Comparison of ENCODE assay signal across 17 cellular contexts in the genomic region with DNA sequence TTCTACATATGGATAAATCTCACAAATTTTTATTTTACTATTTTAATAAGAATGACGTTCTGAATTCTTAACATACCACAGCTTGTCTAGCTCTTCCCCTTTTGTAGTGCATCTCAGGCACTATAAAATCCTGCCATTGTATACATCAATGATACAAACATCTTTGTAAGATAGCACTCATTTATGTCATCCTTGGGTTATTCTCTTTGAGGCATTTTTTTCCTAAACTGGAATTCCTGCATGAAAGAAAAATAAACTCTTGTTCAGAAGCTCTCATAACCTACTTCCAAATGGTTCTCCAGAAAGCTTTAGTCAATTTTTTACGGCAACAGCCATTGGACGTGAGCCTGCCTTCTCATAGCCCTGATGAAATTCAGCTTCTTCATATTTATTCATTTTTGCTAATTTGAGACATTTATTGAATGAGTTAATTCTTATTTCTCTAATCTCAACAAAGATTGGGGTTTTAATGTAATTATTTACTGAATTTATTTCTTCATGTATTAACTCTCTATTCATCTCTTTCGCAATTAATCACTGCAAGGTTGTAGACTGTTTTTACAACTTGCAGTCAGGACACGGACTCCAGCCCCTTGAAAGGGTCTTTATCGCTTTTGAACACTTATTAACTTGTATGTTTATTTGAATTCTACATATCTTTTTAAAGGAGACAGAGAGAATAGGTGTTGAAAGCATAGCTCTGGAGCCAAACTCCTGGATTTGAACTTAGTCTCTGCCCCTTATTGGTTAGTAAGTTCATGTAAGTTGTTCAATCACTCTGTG.
"Had no signal": no experiment of that assay in that cellular context is flagged by ENCODE, and none has a peak within 500 bp of the region (broad histone marks: within the 10 kb centered on the region; RNA-seq: fewer than 3 reads in every experiment).

No MANE protein-coding gene starts in this region.

- H3K9me3 Mint-ChIP-seq: activated T-helper 1 cell treated with anti-CD3 and anti-CD28 coated beads, Interleukin-12 subunit alpha, Interleukin-12 subunit beta, Interleukin-2, Interleukin-4 antibody, amounts not matched to agents 30 ng/mL and 10 ng/mL and 1 ng/mL, durations not matched to agents 14 hours and 24 hours and 36 hours; neural crest cell; stimulated activated memory B cell treated with anti-CD40 and anti-IgM and Interleukin-4, amounts not matched to agents 10 μg/mL and 1 μg/mL and 100 μg/mL, for 72 hours; WTC11 had no signal

- H3K4me3 ChIP-seq: ascending aorta, right atrium auricular region, spleen, transverse colon had no signal

- H3K4me3 Mint-ChIP-seq: activated T-helper 1 cell treated with anti-CD3 and anti-CD28 coated beads, Interleukin-12 subunit alpha, Interleukin-12 subunit beta, Interleukin-2, Interleukin-4 antibody, amounts not matched to agents 30 ng/mL and 10 ng/mL and 1 ng/mL, durations not matched to agents 14 hours and 24 hours and 36 hours; neural crest cell; stimulated activated memory B cell treated with anti-CD40 and anti-IgM and Interleukin-4, amounts not matched to agents 10 μg/mL and 1 μg/mL and 100 μg/mL, for 72 hours; WTC11 had no signal

- H3K27ac Mint-ChIP-seq: activated T-helper 1 cell treated with anti-CD3 and anti-CD28 coated beads, Interleukin-12 subunit alpha, Interleukin-12 subunit beta, Interleukin-2, Interleukin-4 antibody, amounts not matched to agents 30 ng/mL and 10 ng/mL and 1 ng/mL, durations not matched to agents 14 hours and 24 hours and 36 hours; stimulated activated memory B cell treated with anti-CD40 and anti-IgM and Interleukin-4, amounts not matched to agents 10 μg/mL and 1 μg/mL and 100 μg/mL, for 72 hours; WTC11 had no signal

- DNase-seq: activated CD4-positive, alpha-beta T cell treated with anti-CD3 and anti-CD28 coated beads for 48 hours; activated naive CD4-positive, alpha-beta T cell; caudate nucleus; dermis blood vessel endothelial cell; erythroblast; left ventricle myocardium superior; spleen; stimulated activated CD4-positive, alpha-beta T cell treated with anti-CD3 and anti-CD28 coated beads, Interleukin-1b, Interleukin-23, amount 100 ng/mL, for 48 hours; substantia nigra; T-helper 1 cell; transverse colon had no signal

- H3K36me3 ChIP-seq: ascending aorta, right atrium auricular region, spleen, transverse colon had no signal

- H3K36me3 Mint-ChIP-seq: stimulated activated memory B cell treated with anti-CD40 and anti-IgM and Interleukin-4, amounts not matched to agents 10 μg/mL and 1 μg/mL and 100 μg/mL, for 72 hours; WTC11 had no signal

- H3K27ac ChIP-seq: ascending aorta, right atrium auricular region, spleen, transverse colon had no signal

- H3K27me3 ChIP-seq: ascending aorta, right atrium auricular region, spleen, transverse colon had no signal

- ATAC-seq: left ventricle myocardium superior; stimulated activated memory B cell treated with anti-CD40 and anti-IgM and Interleukin-4, amounts not matched to agents 10 μg/mL and 1 μg/mL and 100 μg/mL, for 72 hours; WTC11 had no signal

- H3K4me1 Mint-ChIP-seq: neural crest cell; stimulated activated memory B cell treated with anti-CD40 and anti-IgM and Interleukin-4, amounts not matched to agents 10 μg/mL and 1 μg/mL and 100 μg/mL, for 72 hours; WTC11 had no signal

- H3K27me3 Mint-ChIP-seq: stimulated activated memory B cell treated with anti-CD40 and anti-IgM and Interleukin-4, amounts not matched to agents 10 μg/mL and 1 μg/mL and 100 μg/mL, for 72 hours had no signal

- H3K4me1 ChIP-seq: ascending aorta, right atrium auricular region, spleen, transverse colon had no signal

- H3K9me3 ChIP-seq: ascending aorta, right atrium auricular region, spleen, transverse colon had no signal
